In genomic region chr1:205065666-205066065, GRCh38 we compare ENCODE assay signal across 2 cellular contexts.
TF ChIP-seq lines count a peak whose summit lies in the region.

No MANE protein-coding gene starts in this region.

TF ChIP-seq in SK-N-SH, 30 proteins besides CTCF, POLR2A, EP300 and RAD21 (continued from another document):
- TF ChIP-seq ZBTB33 (IDR thresholded peaks at IDR 0.05; ENCODE audit: borderline replicate concordance, low read depth), result no peak
- no peak for TF ChIP-seq GATA2 (CRISPR knock-in tag; IDR thresholded peaks at IDR 0.05)

TF ChIP-seq in SK-N-SH treated with all-trans-retinoic acid at 6 μM for 48 hours, 23 proteins besides CTCF, POLR2A, EP300 and RAD21 (continued from another document):
- TF ChIP-seq TSHZ2 (CRISPR knock-in tag; IDR thresholded peaks at IDR 0.05) (no peak), ZNF565 (CRISPR knock-in tag; conservative IDR thresholded peaks at IDR 0.05; ENCODE audit: low read depth) (no peak), TCF4 (CRISPR knock-in tag; IDR thresholded peaks at IDR 0.05; ENCODE audit: borderline replicate concordance) (no peak), OSR1 (CRISPR knock-in tag; IDR thresholded peaks at IDR 0.05) (no peak)
- TF ChIP-seq, protein P1, sequence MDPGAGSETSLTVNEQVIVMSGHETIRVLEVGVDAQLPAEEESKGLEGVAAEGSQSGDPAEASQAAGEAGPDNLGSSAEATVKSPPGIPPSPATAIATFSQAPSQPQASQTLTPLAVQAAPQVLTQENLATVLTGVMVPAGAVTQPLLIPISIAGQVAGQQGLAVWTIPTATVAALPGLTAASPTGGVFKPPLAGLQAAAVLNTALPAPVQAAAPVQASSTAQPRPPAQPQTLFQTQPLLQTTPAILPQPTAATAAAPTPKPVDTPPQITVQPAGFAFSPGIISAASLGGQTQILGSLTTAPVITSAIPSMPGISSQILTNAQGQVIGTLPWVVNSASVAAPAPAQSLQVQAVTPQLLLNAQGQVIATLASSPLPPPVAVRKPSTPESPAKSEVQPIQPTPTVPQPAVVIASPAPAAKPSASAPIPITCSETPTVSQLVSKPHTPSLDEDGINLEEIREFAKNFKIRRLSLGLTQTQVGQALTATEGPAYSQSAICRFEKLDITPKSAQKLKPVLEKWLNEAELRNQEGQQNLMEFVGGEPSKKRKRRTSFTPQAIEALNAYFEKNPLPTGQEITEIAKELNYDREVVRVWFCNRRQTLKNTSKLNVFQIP (CRISPR knock-in tag; IDR thresholded peaks at IDR 0.05; ENCODE audit: borderline replicate concordance, low read depth), result no peak
